Comparison of ENCODE assay signal across 8 cellular contexts in the genomic region with DNA sequence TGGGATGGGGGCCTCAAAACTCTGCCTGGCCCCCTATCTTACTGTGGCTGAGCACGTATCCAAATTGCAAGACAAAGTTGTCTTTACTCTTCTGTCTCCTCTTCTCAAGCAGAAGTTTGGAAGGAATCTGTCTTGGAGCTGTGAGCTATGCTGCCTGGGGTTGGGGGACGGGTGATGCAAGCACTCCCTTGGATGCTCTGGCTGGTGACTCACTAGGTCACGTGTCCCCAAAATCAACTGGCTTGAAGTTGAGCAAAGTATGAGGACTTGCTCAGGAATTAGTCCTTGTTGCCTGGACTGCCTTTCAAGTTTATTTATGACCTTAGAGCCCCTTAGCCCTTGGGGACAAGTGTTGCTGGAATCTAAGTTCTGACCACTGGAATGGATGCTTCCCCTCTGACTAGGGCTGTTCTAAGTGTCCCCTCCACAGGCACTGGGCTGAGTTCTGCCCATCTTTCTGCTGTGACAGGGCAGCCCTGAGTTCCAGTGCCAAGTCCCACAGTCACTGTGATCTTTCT.
A peak's percentile ranks its signal among the peaks of the same experiment; 100 is the strongest.
DNase-seq lines count a peak whose midpoint lies in the region; ATAC-seq, FAIRE-seq and TF ChIP-seq lines count a peak whose summit lies in the region.

No MANE protein-coding gene starts in this region.

- peak; percentile 16 for ATAC-seq in GM21515 (IDR thresholded peaks at IDR 0.05; ENCODE audit: unreplicated experiment)
- ATAC-seq in HG02623 (IDR thresholded peaks at IDR 0.05; ENCODE audit: unreplicated experiment) = no peak
- no peak for ATAC-seq in HG03354 (IDR thresholded peaks at IDR 0.05; ENCODE audit: poor library complexity, severe bottlenecking, unreplicated experiment)

- no peaks in the 10 kb centered on the region for H3K36me3 ChIP-seq in small intestine (ENCODE audit: control insufficient read depth in 2 of 2, insufficient read depth in 2 of 2, low read length in 2 of 2)

- 73 to 88% (median 74%) methylated on average over 3 of the region's 3 CpGs for WGBS in small intestine, 3 donors

- H3K9me3 ChIP-seq in small intestine (ENCODE audit: control insufficient read depth, low read depth) = no peaks in the 10 kb centered on the region

- H3K27ac ChIP-seq in small intestine (ENCODE audit: low read depth in 1 of 2, low read length in 1 of 2) = peak overlapping the region in 1 of 2 donors; percentile 66

- no peaks in the 10 kb centered on the region for H3K27me3 ChIP-seq in small intestine (ENCODE audit: control insufficient read depth in 2 of 2, insufficient read depth in 2 of 2, low read length in 2 of 2)

- TF ChIP-seq CTCF in fibroblast of mammary gland (conservative IDR thresholded peaks at IDR 0.05; ENCODE audit: control insufficient read depth, insufficient read depth, low read depth, low read length) = no peak

- no peak overlapping the region for H3K4me3 ChIP-seq in fibroblast of mammary gland (ENCODE audit: control insufficient read depth, low read depth, low read length)
- H3K4me3 ChIP-seq in small intestine (ENCODE audit: low read depth in 1 of 2, low read length in 2 of 2) = no peak overlapping the region

- H3K4me1 ChIP-seq in small intestine (ENCODE audit: control insufficient read depth in 2 of 2, insufficient read depth in 1 of 2, low read depth in 1 of 2, low read length in 1 of 2) = no peaks in the 10 kb centered on the region

- FAIRE-seq in small intestine (lab: Jason Lieb, UNC) = no peak

- DNase-seq in OCI-M1 (lab: John Stamatoyannopoulos, UW) (peak; percentile 70), fibroblast of mammary gland (ENCODE audit: low read depth) (peak; percentile 96), small intestine (peak; percentile 1), putamen (ENCODE audit: low spot score) (no peak), midbrain (lab: John Stamatoyannopoulos, UW) (no peak)

Comparison
In these comparisons a context has a peak if more than half of its experiments do, and no peak if none do; other contexts are left out.
1. DNase-seq: peak in OCI-M1 (single experiment), fibroblast of mammary gland (single experiment) and small intestine (single experiment); none in putamen (single experiment) and midbrain (single experiment).